10 cellular contexts compared by ENCODE assay signal in the genomic region with DNA sequence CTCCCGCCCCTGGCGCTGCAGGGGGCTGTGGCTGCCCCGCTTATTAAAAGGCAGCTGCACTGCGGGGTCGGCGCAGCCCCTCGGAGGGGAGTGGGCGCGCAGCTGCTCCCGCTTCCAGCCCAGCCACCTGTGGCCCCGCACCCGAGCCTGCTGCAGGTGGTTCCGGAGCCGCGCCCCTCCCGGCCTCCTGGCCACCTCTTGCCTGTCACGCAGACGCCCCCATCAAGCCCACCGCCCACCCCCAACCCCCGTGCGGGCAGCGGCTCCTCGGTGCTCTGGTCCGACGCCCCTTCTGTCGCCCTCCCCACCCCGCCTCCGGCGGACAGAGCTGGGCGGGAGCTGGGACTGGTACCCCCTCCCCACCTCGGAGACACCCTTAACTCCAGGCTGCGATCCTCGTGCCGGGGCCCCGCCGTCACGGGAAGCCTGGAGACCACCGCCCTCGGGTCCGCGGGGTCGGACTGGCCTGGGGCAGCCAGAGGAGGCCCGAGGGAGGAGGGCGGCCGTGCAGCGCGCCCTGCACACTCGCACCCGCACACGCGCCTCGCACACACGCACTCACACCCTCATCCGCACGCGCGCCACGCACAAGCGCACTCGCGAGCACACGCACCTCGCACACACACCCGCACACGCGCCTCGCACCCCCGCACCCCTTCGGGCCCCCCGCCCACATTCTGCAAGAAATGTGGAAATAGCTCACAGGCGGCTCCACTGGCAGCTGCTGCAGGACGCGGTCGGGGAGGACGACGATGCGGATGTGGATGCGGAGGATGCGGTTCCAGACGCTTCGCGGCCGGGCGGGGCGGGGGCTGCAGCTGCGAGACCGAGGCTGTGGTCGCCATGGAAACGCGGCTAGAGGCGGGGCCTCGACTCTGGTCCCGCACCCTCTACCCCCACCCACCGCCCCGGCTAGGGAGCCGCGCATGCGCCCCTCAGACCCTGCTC. TPM values are rescaled to one million over a fixed set of nuclear protein-coding genes. Genes with fewer than 3 reads are reported as not detected.
DNase-seq lines count a peak whose midpoint lies in the region; ATAC-seq and TF ChIP-seq lines count a peak whose summit lies in the region.
"Had no signal": no experiment of that assay in that cellular context is flagged by ENCODE, and none has a peak within 500 bp of the region (broad histone marks: within the 10 kb centered on the region; RNA-seq: fewer than 3 reads in every experiment).

A gene with protein sequence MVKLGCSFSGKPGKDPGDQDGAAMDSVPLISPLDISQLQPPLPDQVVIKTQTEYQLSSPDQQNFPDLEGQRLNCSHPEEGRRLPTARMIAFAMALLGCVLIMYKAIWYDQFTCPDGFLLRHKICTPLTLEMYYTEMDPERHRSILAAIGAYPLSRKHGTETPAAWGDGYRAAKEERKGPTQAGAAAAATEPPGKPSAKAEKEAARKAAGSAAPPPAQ (minus strand): TSS at position 766 of the 948 bp plus-strand sequence. CDS start 7,907 bp downstream, outside the sequence.

- no peak for ATAC-seq in GM18870 (IDR thresholded peaks at IDR 0.05; ENCODE audit: unreplicated experiment)

- H3K27ac ChIP-seq in endodermal cell (ENCODE audit: low read depth, low read length) (no peak within 1 kb of the TSS), prostate gland (no peak within 1 kb of the TSS), vagina (no peak within 1 kb of the TSS)
- H3K27ac ChIP-seq: C4-2B had no signal

- H3K27me3 Mint-ChIP-seq in endodermal cell (ENCODE audit: insufficient read depth): peaks cover 23% of the 10 kb centered on the region

- H3K36me3 Mint-ChIP-seq in endodermal cell (ENCODE audit: low read depth): no peaks in the 10 kb centered on the region

- H3K4me1 ChIP-seq in endodermal cell (ENCODE audit: control insufficient read depth, insufficient read depth, low read length) (no peaks in the 10 kb centered on the region), prostate gland (replicated peaks) (peaks cover 15% of the 10 kb centered on the region), vagina (peaks cover 25% of the 10 kb centered on the region)

- H3K9ac ChIP-seq in endodermal cell (ENCODE audit: extremely low read depth, low read length, poor library complexity, severe bottlenecking): no peak within 1 kb of the TSS

- intact Hi-C loops in prostate gland (cut with DNase I): no loop called here
- intact Hi-C loops in vagina (cut with DNase I): no loop called here

- no peak within 1 kb of the TSS for H3K27ac Mint-ChIP-seq in endodermal cell

- H3K4me3 ChIP-seq in endodermal cell (ENCODE audit: low read length): no peak within 1 kb of the TSS
- peak within 1 kb of the TSS; percentile 11 to 14 for H3K4me3 ChIP-seq in prostate gland
- peak within 1 kb of the TSS; percentile 29 to 41 for H3K4me3 ChIP-seq in vagina

- 33 to 42% methylated on average over 19 to 97 of the region's 98 CpGs for WGBS in endodermal cell (ENCODE audit: insufficient coverage in 1 of 2, insufficient read length in 1 of 2), 2 experiments
- WGBS in prostate gland: 6% methylated on average over 44 of the region's 98 CpGs

- H3K9me3 ChIP-seq in endodermal cell (ENCODE audit: control insufficient read depth, low read length) (peaks cover 11% of the 10 kb centered on the region), prostate gland (no peaks in the 10 kb centered on the region), vagina (no peaks in the 10 kb centered on the region)

- DNase-seq in NCI-H345 (lab: John Stamatoyannopoulos, UW) (peak; percentile 60), NCI-H345 treated with DMSO at 0.1 percent for 48 hours (lab: John Stamatoyannopoulos, UW; ENCODE audit: unreplicated experiment) (no peak), endodermal cell (peak; percentile 80), prostate gland (ENCODE audit: low spot score) (no peak), vagina (ENCODE audit: extremely low spot score in 2 of 2) (no peak), GOT3 (lab: John Stamatoyannopoulos, UW) (no peak)
- DNase-seq in activated CD8-positive, alpha-beta memory T cell treated with anti-CD3 and anti-CD28 coated beads for 4 hours (ENCODE audit: low read depth in 2 of 2): peak; percentile 55 to 57

- no peak for TF ChIP-seq POLR2A in prostate gland (IDR thresholded peaks at IDR 0.05)
- TF ChIP-seq POLR2A in vagina (IDR thresholded peaks at IDR 0.05): no peak

- no peaks in the 10 kb centered on the region for H3K36me3 ChIP-seq in endodermal cell (ENCODE audit: control insufficient read depth, insufficient read depth, low read length)
- no peaks in the 10 kb centered on the region for H3K36me3 ChIP-seq in prostate gland
- H3K36me3 ChIP-seq in vagina: no peaks in the 10 kb centered on the region

- H3K4me3 Mint-ChIP-seq in endodermal cell: no peak within 1 kb of the TSS

- peaks cover 5% of the 10 kb centered on the region for H3K9me3 Mint-ChIP-seq in endodermal cell

- H3K27me3 ChIP-seq in endodermal cell (ENCODE audit: control insufficient read depth, insufficient read depth, low read length, poor library complexity, severe bottlenecking) (peaks cover 96% of the 10 kb centered on the region), prostate gland (replicated peaks; ENCODE audit: insufficient read depth) (peaks cover 24% of the 10 kb centered on the region), vagina (peaks cover 7% of the 10 kb centered on the region)

- TF ChIP-seq CTCF in endodermal cell (conservative IDR thresholded peaks at IDR 0.05) (no peak), prostate gland (IDR thresholded peaks at IDR 0.05) (no peak), vagina (IDR thresholded peaks at IDR 0.05) (no peak)

- no peaks in the 10 kb centered on the region for H3K4me1 Mint-ChIP-seq in endodermal cell

RNA-seq across cellular contexts. Expression of the gene that starts here (rescaled TPM):
- total RNA-seq in endodermal cell (1 to 10 TPM in 1 of 2 donors, under 1 TPM in 1; 0.75 to 1.3 TPM), prostate gland (1 to 10 TPM in 1 of 2 donors, not detected in 1; 9.4 TPM), vagina (4.7 TPM)
- polyA plus RNA-seq in endodermal cell (2013, experiment 1 of 2): 1.5 TPM
- 1.4 TPM for polyA plus RNA-seq in endodermal cell (2013, experiment 2 of 2)
- total RNA-seq: RPMI7951 had no signal

Comparison
In these comparisons a context has a peak if more than half of its experiments do, and no peak if none do; other contexts are left out.
1. DNase-seq: peak in NCI-H345 (single experiment), activated CD8-positive, alpha-beta memory T cell treated with anti-CD3 and anti-CD28 coated beads for 4 hours (2 of 2) and endodermal cell (single experiment); none in NCI-H345 treated with DMSO at 0.1 percent for 48 hours (single experiment), prostate gland (single experiment), vagina (0 of 2) and GOT3 (single experiment).